Comparison of ENCODE assay signal across 8 cellular contexts in genomic region chr3:134242649-134243637, GRCh38. TPM values are rescaled to one million over a fixed set of nuclear protein-coding genes. Genes with fewer than 3 reads are reported as not detected.
DNase-seq lines count a peak whose midpoint lies in the region; ATAC-seq lines count a peak whose summit lies in the region.
"Had no signal": no experiment of that assay in that cellular context is flagged by ENCODE, and none has a peak within 500 bp of the region (broad histone marks: within the 10 kb centered on the region; RNA-seq: fewer than 3 reads in every experiment).

No MANE protein-coding gene starts in this region.

- H3K4me1 ChIP-seq in skeletal muscle satellite cell (ENCODE audit: control insufficient read depth, insufficient read depth, low read length), result peaks cover 31% of the 10 kb centered on the region

- H3K4me3 ChIP-seq in skeletal muscle satellite cell (ENCODE audit: low read length), result peak overlapping the region; percentile 34

- H3K36me3 ChIP-seq in skeletal muscle satellite cell (ENCODE audit: insufficient read depth, low read length), result no peaks in the 10 kb centered on the region

- H3K27me3 ChIP-seq in skeletal muscle satellite cell (ENCODE audit: control insufficient read depth, insufficient read depth, low read length), result no peaks in the 10 kb centered on the region

- no peaks in the 10 kb centered on the region for H3K9me3 ChIP-seq in skeletal muscle satellite cell (replicated peaks; ENCODE audit: low read length)

- H3K27ac ChIP-seq in epithelial cell of prostate, result peak overlapping the region; percentile 50

- DNase-seq in H4 (ENCODE audit: low spot score), result peak; percentile 91
- DNase-seq in NOMO-1 treated with dmso at 0.1 percent for 144 hours (lab: John Stamatoyannopoulos, UW; ENCODE audit: unreplicated experiment), result peak; percentile 52
- peak; percentile 60 for DNase-seq in epithelial cell of prostate (ENCODE audit: low read depth, low spot score)
- no peak for DNase-seq in stimulated activated naive CD4-positive, alpha-beta T cell (lab: John Stamatoyannopoulos, UW)
- DNase-seq: NCI-H187 treated with DMSO at 0.1 percent for 48 hours had no signal

- no peak for ATAC-seq in HG02938 (IDR thresholded peaks at IDR 0.05; ENCODE audit: unreplicated experiment)
- no peak for ATAC-seq in HG03442 (IDR thresholded peaks at IDR 0.05; ENCODE audit: unreplicated experiment)

- H3K9ac ChIP-seq in skeletal muscle satellite cell (ENCODE audit: low read depth, low read length), result no peak overlapping the region

- H3K4me2 ChIP-seq in skeletal muscle satellite cell (ENCODE audit: low read length), result peak overlapping the region; percentile 56

RNA-seq across cellular contexts. Expression of gene RYK, which starts 7.7 kb away (rescaled TPM):
- 67.6 and 77.8 TPM in 2 replicates for total RNA-seq in H4 (2014; rRNA removed; shearing (Covaris generic))
- total RNA-seq in skeletal muscle satellite cell (2012; rRNA removed), result 64.7 and 93.0 TPM in 2 replicates

Comparison
In these comparisons a context has a peak if more than half of its experiments do, and no peak if none do; other contexts are left out.
1. DNase-seq: peak in H4 (single experiment), NOMO-1 treated with dmso at 0.1 percent for 144 hours (single experiment) and epithelial cell of prostate (single experiment); none in stimulated activated naive CD4-positive, alpha-beta T cell (0 of 6).